33 cellular contexts compared by ENCODE assay signal in genomic region chr6:48695872-48696271, GRCh38.
"Had no signal": no experiment of that assay in that cellular context is flagged by ENCODE, and none has a peak within 500 bp of the region (broad histone marks: within the 10 kb centered on the region; RNA-seq: fewer than 3 reads in every experiment).

No MANE protein-coding gene starts in this region.

- H3K27ac ChIP-seq: adrenal gland, body of pancreas, cardiac muscle cell, VCaP had no signal

- FAIRE-seq: astrocyte, bronchial epithelial cell, TTC549 had no signal

- H3K36me3 ChIP-seq: adrenal gland, cardiac muscle cell had no signal

- DNase-seq: activated B cell treated with CpG ODN at 0.5 μM for 24 hours; activated CD4-positive, alpha-beta memory T cell treated with anti-CD3 and anti-CD28 coated beads, Interleukin-2, amount 10 ng/mL, durations not matched to agents 7 days and 5 days; activated CD4-positive, alpha-beta T cell treated with anti-CD3 and anti-CD28 coated beads for 48 hours; activated CD4-positive, alpha-beta T cell treated with anti-CD3 and anti-CD28 coated beads, Interleukin-2, amount 10 ng/mL, durations not matched to agents 7 days and 5 days; activated CD4-positive, alpha-beta T cell treated with anti-CD3 and anti-CD28 coated beads, Interleukin-2, amount 50 U/mL, for 48 hours; activated CD4-positive, CD25-positive, alpha-beta regulatory T cell treated with anti-CD3 and anti-CD28 coated beads, Interleukin-2, amount 50 U/mL, for 72 hours; activated CD8-positive, alpha-beta memory T cell treated with anti-CD3 and anti-CD28 coated beads for 24 hours; activated CD8-positive, alpha-beta memory T cell treated with anti-CD3 and anti-CD28 coated beads, Interleukin-2, amount 10 ng/mL, durations not matched to agents 7 days and 5 days; activated CD8-positive, alpha-beta memory T cell treated with anti-CD3 and anti-CD28 coated beads, Interleukin-2, amount 50 U/mL, for 48 hours; activated CD8-positive, alpha-beta T cell treated with anti-CD3 and anti-CD28 coated beads, Interleukin-2, amount 10 ng/mL, durations not matched to agents 7 days and 5 days; activated effector memory CD4-positive, alpha-beta T cell treated with Interleukin-2 at 50 U/mL for 16 hours; activated gamma-delta T cell treated with Interleukin-2 at 50 U/mL for 16 hours; activated naive CD4-positive, alpha-beta T cell; activated naive CD4-positive, alpha-beta T cell treated with anti-CD3 and anti-CD28 coated beads for 36 hours; activated naive CD4-positive, alpha-beta T cell treated with anti-CD3 and anti-CD28 coated beads, Interleukin-2, amount 50 U/mL, for 16 hours; activated naive CD8-positive, alpha-beta T cell treated with anti-CD3 and anti-CD28 coated beads for 36 hours; activated T-cell treated with anti-CD3 and anti-CD28 coated beads, Interleukin-2, amount 50 U/mL, for 24 hours; activated T-cell treated with anti-CD3 and anti-CD28 coated beads, Interleukin-2, amount 50 U/mL, for 48 hours; adrenal gland; amniotic stem cell; aorta; body of pancreas; caudate nucleus; cerebellar nuclear complex; T-helper 1 cell; T-helper 2 cell; T-helper 9 cell had no signal

- H3K4me1 ChIP-seq: adrenal gland, body of pancreas had no signal

- H3K27me3 ChIP-seq: adrenal gland, body of pancreas, cardiac muscle cell had no signal

- ATAC-seq: activated CD8-positive, alpha-beta memory T cell treated with anti-CD3 and anti-CD28 coated beads, Interleukin-2, amount 10 ng/mL, durations not matched to agents 7 days and 5 days; activated CD8-positive, alpha-beta T cell treated with anti-CD3 and anti-CD28 coated beads, Interleukin-2, amount 10 ng/mL, durations not matched to agents 7 days and 5 days; activated naive CD4-positive, alpha-beta T cell treated with anti-CD3 and anti-CD28 coated beads, Interleukin-2, amount 50 U/mL, for 72 hours; body of pancreas had no signal

- H3K9me3 ChIP-seq: adrenal gland had no signal

- H3K4me3 ChIP-seq: adrenal gland, body of pancreas, cardiac muscle cell had no signal
